31 cellular contexts compared by ENCODE assay signal in the genomic region with DNA sequence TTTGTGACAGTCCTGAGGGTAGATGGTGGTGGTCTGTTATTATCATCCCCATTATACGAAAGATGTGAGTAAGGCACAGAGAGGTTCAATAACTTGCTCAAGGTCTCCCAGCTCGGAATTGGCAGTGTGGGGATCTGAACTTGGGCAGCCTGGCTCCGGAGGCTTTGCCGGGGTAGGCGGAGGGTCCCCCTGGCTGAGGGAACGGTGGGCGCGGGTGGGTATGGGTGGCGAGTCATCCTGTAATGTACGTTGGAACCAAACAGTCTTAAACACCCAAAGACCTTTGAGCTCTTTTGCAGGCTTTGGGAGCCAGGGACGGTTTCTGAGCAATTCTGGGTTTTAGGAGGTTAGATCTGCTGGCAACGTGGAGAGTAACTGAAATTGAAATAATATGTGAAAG. TPM values are rescaled to one million over a fixed set of nuclear protein-coding genes. Genes with fewer than 3 reads are reported as not detected.
DNase-seq lines count a peak whose midpoint lies in the region; FAIRE-seq and TF ChIP-seq lines count a peak whose summit lies in the region.
"Had no signal": no experiment of that assay in that cellular context is flagged by ENCODE, and none has a peak within 500 bp of the region (broad histone marks: within the 10 kb centered on the region; RNA-seq: fewer than 3 reads in every experiment).

No MANE protein-coding gene starts in this region.

- H3K4me3 ChIP-seq in bronchial epithelial cell (ENCODE audit: low read depth, low read length), result no peak overlapping the region
- H3K4me3 ChIP-seq: A549; BLaER1; BLaER1 treated with 17β-estradiol and CSF1 and Interleukin-3, amounts not matched to agents 10 nM and 100 nM had no signal

- DNase-seq in bronchial epithelial cell (ENCODE audit: low read depth) (no peak), posterior vena cava (ENCODE audit: low spot score) (peak; percentile 51), cerebellar nuclear complex (lab: John Stamatoyannopoulos, UW) (no peak), KG1 (lab: John Stamatoyannopoulos, UW) (no peak)
- DNase-seq: 8988T; ACHN; AML-193; BE2C; C1 segment of cervical spinal cord; Caco-2; Calu3; CD4-positive, alpha-beta memory T cell; CD4-positive, alpha-beta T cell; CD4-positive, CD25-positive, alpha-beta regulatory T cell; CD8-positive, alpha-beta memory T cell; CD8-positive, alpha-beta T cell; COR-L47; DMS153; DMS53; DMS79; DMS79 treated with DMSO at 0.1 percent for 48 hours; DND-41; EL had no signal

- intact Hi-C loops in posterior vena cava (cut with DNase I), result no loop called here

- peak; percentile 82 for FAIRE-seq in bronchial epithelial cell (lab: Jason Lieb, UNC)
- FAIRE-seq: A204.1, A549, D721Med had no signal

- TF ChIP-seq CTCF in bronchial epithelial cell (IDR thresholded peaks at IDR 0.05; ENCODE audit: insufficient read depth, low read length, severe bottlenecking), result no peak

- no peaks in the 10 kb centered on the region for H3K36me3 ChIP-seq in bronchial epithelial cell (ENCODE audit: control insufficient read depth, insufficient read depth, low read length)
- H3K36me3 ChIP-seq: BE2C; BLaER1; BLaER1 treated with 17β-estradiol and CSF1 and Interleukin-3, amounts not matched to agents 10 nM and 100 nM had no signal

- H3K27me3 ChIP-seq in bronchial epithelial cell (ENCODE audit: control insufficient read depth, insufficient read depth, low read length), result peaks cover 15% of the 10 kb centered on the region
- H3K27me3 ChIP-seq: BLaER1; BLaER1 treated with 17β-estradiol and CSF1 and Interleukin-3, amounts not matched to agents 10 nM and 100 nM had no signal

RNA-seq across cellular contexts. Expression of gene SLC24A4, which starts 16.5 kb away (rescaled TPM):
- total RNA-seq in bronchial epithelial cell (not detected in 2 replicates), posterior vena cava (1 to 10 TPM in 1 of 2 donors, under 1 TPM in 1; 0.67 to 1.2 TPM)
- total RNA-seq: A172; B cell; Caco-2; Calu3; CD4-positive, alpha-beta memory T cell; CD4-positive, CD25-positive, alpha-beta regulatory T cell; Daoy had no signal
